20 cellular contexts compared by ENCODE assay signal in the genomic region with DNA sequence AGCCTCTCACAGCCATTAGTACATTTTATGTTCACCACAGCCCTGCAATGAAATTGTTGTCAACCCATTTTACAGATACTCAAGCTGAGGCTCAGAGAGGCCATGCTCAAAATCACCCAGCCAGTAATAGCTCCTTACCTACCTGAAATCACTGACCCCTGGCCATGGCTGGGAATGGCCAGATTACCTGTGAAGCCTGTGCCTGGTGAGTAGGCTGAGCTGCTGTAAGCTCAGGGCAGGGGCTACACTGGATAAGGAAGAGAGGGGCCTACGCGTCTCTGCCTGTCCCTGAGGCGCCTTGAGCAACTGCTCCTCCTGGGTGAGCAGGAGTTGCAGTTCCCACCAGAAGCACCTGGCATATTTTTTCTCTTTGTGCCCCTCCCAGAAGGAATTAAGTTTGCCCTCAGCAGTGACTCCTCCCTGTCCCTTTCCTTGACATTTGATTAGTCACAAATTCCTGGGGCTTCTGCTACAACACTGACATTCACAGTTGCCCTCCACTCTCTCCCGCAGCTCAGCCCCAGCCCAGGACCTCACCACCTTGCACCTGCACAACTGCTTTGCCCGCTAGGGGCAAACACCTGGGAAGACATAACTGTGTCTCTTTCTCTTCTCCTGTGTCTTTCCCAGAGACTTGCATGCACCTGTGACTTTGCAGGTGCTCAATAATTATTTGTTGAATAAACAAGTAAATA. TPM values are rescaled to one million over a fixed set of nuclear protein-coding genes. Genes with fewer than 3 reads are reported as not detected.
DNase-seq lines count a peak whose midpoint lies in the region; ATAC-seq, FAIRE-seq and TF ChIP-seq lines count a peak whose summit lies in the region.
"Had no signal": no experiment of that assay in that cellular context is flagged by ENCODE, and none has a peak within 500 bp of the region (broad histone marks: within the 10 kb centered on the region; RNA-seq: fewer than 3 reads in every experiment).

No MANE protein-coding gene starts in this region.

- no peak for TF ChIP-seq POLR2A in HepG2 (IDR thresholded peaks at IDR 0.05; ENCODE audit: insufficient read depth in 1 of 2, low read depth in 2 of 2, low read length in 2 of 2)

- peak overlapping the region; percentile 36 for H3K4me3 Mint-ChIP-seq in T-helper 17 cell
- H3K4me3 Mint-ChIP-seq: activated naive CD8-positive, alpha-beta T cell treated with anti-CD3 and anti-CD28 coated beads for 36 hours; nephron progenitor cell had no signal

- WGBS in HepG2 (ENCODE audit: low lambda C conversion rate): 93% methylated on average over 5 of the region's 5 CpGs

- H3K9me3 ChIP-seq in left ventricle myocardium inferior (replicated peaks): no peaks in the 10 kb centered on the region
- H3K9me3 ChIP-seq in T-helper 17 cell (ENCODE audit: control insufficient read depth, low read length, poor library complexity, severe bottlenecking): no peaks in the 10 kb centered on the region
- H3K9me3 ChIP-seq in HepG2 (ENCODE audit: low read length): no peaks in the 10 kb centered on the region

- intact Hi-C loops in left ventricle myocardium inferior (cut with micrococcal nuclease): no loop called here
- intact Hi-C loops in left ventricle myocardium superior (cut with micrococcal nuclease): no loop called here
- intact Hi-C loops in HepG2 (cut with micrococcal nuclease; ENCODE audit: unreplicated experiment): loop anchor here (10.0 kb wide), 1 partner anchor 74 kb away; no protein-coding TSS in a partner anchor

- H3K4me1 Mint-ChIP-seq in T-helper 17 cell: peaks cover 39% of the 10 kb centered on the region

- no peak overlapping the region for H3K4me2 ChIP-seq in HepG2 (ENCODE audit: low read depth, low read length)

- no peaks in the 10 kb centered on the region for H3K27me3 ChIP-seq in left ventricle myocardium inferior (ENCODE audit: low read depth)
- no peaks in the 10 kb centered on the region for H3K27me3 ChIP-seq in HepG2 (ENCODE audit: control insufficient read depth in 1 of 2, insufficient read depth in 2 of 2, low read length in 2 of 2)
- H3K27me3 ChIP-seq: brain microvascular endothelial cell had no signal

- H3K27ac ChIP-seq in left ventricle myocardium inferior (replicated peaks) (peak overlapping the region; percentile 93), HepG2 (ENCODE audit: extremely low read length, insufficient read depth, low read length) (no peak overlapping the region)
- H3K27ac ChIP-seq: brain microvascular endothelial cell had no signal

- H3K36me3 ChIP-seq in left ventricle myocardium inferior (peaks cover 39% of the 10 kb centered on the region), HepG2 (replicated peaks in 1 of 2; ENCODE audit: control insufficient read depth in 1 of 2, insufficient read depth in 2 of 2, low read length in 2 of 2) (peaks cover 2 to 6% of the 10 kb centered on the region in 2 experiments; a peak in 4 of 5 replicates)

- no peak for TF ChIP-seq CTCF in left ventricle myocardium inferior (IDR thresholded peaks at IDR 0.05; ENCODE audit: borderline replicate concordance)
- TF ChIP-seq CTCF in HepG2 (CRISPR knock-in tag; IDR thresholded peaks at IDR 0.05): no peak

- no peak overlapping the region for H3K27ac Mint-ChIP-seq in T-helper 17 cell
- H3K27ac Mint-ChIP-seq: activated naive CD8-positive, alpha-beta T cell treated with anti-CD3 and anti-CD28 coated beads for 36 hours; nephron progenitor cell had no signal

- TF ChIP-seq RAD21 in HepG2 (CRISPR knock-in tag; IDR thresholded peaks at IDR 0.05): no peak

- DNase-seq in left ventricle myocardium inferior: no peak
- no peak for DNase-seq in left ventricle myocardium superior
- no peak for DNase-seq in T-helper 17 cell
- no peak for DNase-seq in HepG2 (ENCODE audit: low spot score)
- DNase-seq in activated CD4-positive, alpha-beta T cell treated with anti-CD3 and anti-CD28 coated beads for 1 hour: no peak
- no peak for DNase-seq in occipital lobe (lab: John Stamatoyannopoulos, UW)
- DNase-seq in NCI-H187 (lab: John Stamatoyannopoulos, UW): no peak
- DNase-seq: activated CD4-positive, alpha-beta T cell treated with anti-CD3 and anti-CD28 coated beads, Interleukin-2, amount 50 U/mL, for 4 hours; activated naive CD8-positive, alpha-beta T cell treated with anti-CD3 and anti-CD28 coated beads for 36 hours; brain microvascular endothelial cell; CD4-positive, CD25-positive, alpha-beta regulatory T cell; dermis blood vessel endothelial cell; NCI-H2029; NCI-H526 treated with DMSO at 0.1 percent for 48 hours; nephron progenitor cell; stimulated activated CD4-positive, alpha-beta T cell treated with anti-CD3 and anti-CD28 coated beads, Interleukin-15, amount 100 ng/mL, for 24 hours; stimulated activated naive CD8-positive, alpha-beta T cell treated with anti-CD3 and anti-CD28 coated beads, Interleukin-15, Interleukin-2, amounts not matched to agents 100 U/mL and 50 U/mL, for 24 hours had no signal

- H3K36me3 Mint-ChIP-seq in T-helper 17 cell (ENCODE audit: low read depth): peaks cover 4% of the 10 kb centered on the region

- no peaks in the 10 kb centered on the region for H4K20me1 ChIP-seq in HepG2 (ENCODE audit: insufficient read depth, low read length)

- POLR2A ChIA-PET in HepG2 (lab: Yijun Ruan, JAX): no interaction called here

- H3K4me3 ChIP-seq in left ventricle myocardium inferior (no peak overlapping the region), HepG2 (replicated peaks in 1 of 3; ENCODE audit: insufficient read depth in 1 of 3, low read depth in 2 of 3, low read length in 3 of 3) (no peak overlapping the region)

- FAIRE-seq in HepG2 (lab: Jason Lieb, UNC): no peak
- FAIRE-seq: RCC 7860, urothelium cell line had no signal

- H3K79me2 ChIP-seq in HepG2 (ENCODE audit: insufficient read depth, low read length): no peaks in the 10 kb centered on the region

- H3K27me3 Mint-ChIP-seq in T-helper 17 cell: no peaks in the 10 kb centered on the region
- H3K27me3 Mint-ChIP-seq: activated naive CD8-positive, alpha-beta T cell treated with anti-CD3 and anti-CD28 coated beads for 36 hours; CD4-positive, CD25-positive, alpha-beta regulatory T cell had no signal

- CTCF ChIA-PET in HepG2 (lab: Yijun Ruan, JAX; ENCODE audit: low intra/inter-chr PET ratio, low total read pairs): no interaction called here

- H3K9ac ChIP-seq in HepG2 (ENCODE audit: insufficient read depth, low read depth, low read length): no peak overlapping the region

- BruUV-seq in HepG2 (replicated peaks; lab: Mats Ljungman, UMichigan): no TSS peak

- peaks cover 88% of the 10 kb centered on the region for H3K4me1 ChIP-seq in left ventricle myocardium inferior
- H3K4me1 ChIP-seq in HepG2 (ENCODE audit: insufficient read depth, low read length): peaks cover 7% of the 10 kb centered on the region

- no peak overlapping the region for H2AFZ ChIP-seq in HepG2 (ENCODE audit: low read length)

- no peak for ATAC-seq in left ventricle myocardium superior
- no peak for ATAC-seq in T-helper 17 cell
- ATAC-seq in HepG2: no peak
- no peak for ATAC-seq in HG03139 (IDR thresholded peaks at IDR 0.05; ENCODE audit: unreplicated experiment)
- ATAC-seq: stimulated activated naive CD8-positive, alpha-beta T cell treated with anti-CD3 and anti-CD28 coated beads, Interleukin-15, Interleukin-2, amounts not matched to agents 100 U/mL and 50 U/mL, for 24 hours had no signal

- no peak for TF ChIP-seq EP300 in HepG2 (IDR thresholded peaks at IDR 0.05; ENCODE audit: low read depth in 2 of 2, low read length in 2 of 2)
- TF ChIP-seq EP300 in HepG2 (CRISPR knock-in tag; IDR thresholded peaks at IDR 0.05; ENCODE audit: borderline replicate concordance): no peak

- in situ Hi-C loops in HepG2 (cut with HindIII; ENCODE audit: extremely low pct_ligation_motif_present, low pct_unique_long_range_greater_than_20kb): loop anchor here (10.0 kb wide), 1 partner anchor 74 kb away; no protein-coding TSS in a partner anchor

RNA-seq across cellular contexts. Expression of a gene that starts 5.7 kb away (rescaled TPM):
- 216 TPM for total RNA-seq in left ventricle myocardium inferior
- 223 TPM for total RNA-seq in left ventricle myocardium superior
- 10 to 100 TPM; 65.3 to 69.4 TPM for total RNA-seq in T-helper 17 cell
- total RNA-seq in HepG2 (2016; rRNA removed; fragmentation: Illumina TruSeq; extraction: Trizol): 30.7 and 33.8 TPM in 2 replicates
- 29.6 and 37.0 TPM in 2 replicates for total RNA-seq in HepG2 (2016; cell fraction: cytosol; rRNA removed; fragmentation: Illumina TruSeq; extraction: Trizol; ENCODE audit: low read depth)
- 31.5 and 34.4 TPM in 2 replicates for total RNA-seq in HepG2 (2016; cell fraction: insoluble cytoplasmic fraction; rRNA removed; fragmentation: Illumina TruSeq; extraction: Trizol)
- total RNA-seq in HepG2 (2016; cell fraction: membrane; rRNA removed; fragmentation: Illumina TruSeq; extraction: Trizol): 33.2 and 41.2 TPM in 2 replicates
- total RNA-seq in HepG2 (2016; cell fraction: nucleus; rRNA removed; fragmentation: Illumina TruSeq; extraction: Trizol): 15.1 and 15.7 TPM in 2 replicates
- 23.3 and 24.8 TPM in 2 replicates for polyA plus RNA-seq in HepG2 (2011; rRNA removed)
- polyA plus RNA-seq in HepG2 (2011; cell fraction: cytosol; rRNA removed): 27.1 and 35.6 TPM in 2 replicates
- polyA plus RNA-seq in HepG2 (2011; cell fraction: nucleus; rRNA removed): 29.2 and 30.5 TPM in 2 replicates
- 14.8 and 24.0 TPM in 2 replicates for polyA plus RNA-seq in HepG2 (2012)
- 31.8 and 36.4 TPM in 2 replicates for polyA plus RNA-seq in HepG2 (2016; cell fraction: cytosol; fragmentation: Illumina TruSeq; extraction: Trizol; ENCODE audit: low read depth)
- polyA plus RNA-seq in HepG2 (2016; cell fraction: insoluble cytoplasmic fraction; fragmentation: Illumina TruSeq; extraction: Trizol; ENCODE audit: low read depth): 30.6 and 31.4 TPM in 2 replicates
- 32.7 and 36.2 TPM in 2 replicates for polyA plus RNA-seq in HepG2 (2016; cell fraction: membrane; fragmentation: Illumina TruSeq; extraction: Trizol; ENCODE audit: low read depth)
- polyA plus RNA-seq in HepG2 (2016; cell fraction: nucleus; fragmentation: Illumina TruSeq; extraction: Trizol; ENCODE audit: insufficient read depth, low read depth): 28.4 and 29.1 TPM in 2 replicates
- 13.8 and 44.3 TPM in 2 replicates for polyA minus RNA-seq in HepG2 (2011; rRNA and poly(A)+ RNA removed; ENCODE audit: low replicate concordance)
- polyA minus RNA-seq in HepG2 (2011; cell fraction: cytosol; rRNA and poly(A)+ RNA removed): 9.0 and 12.0 TPM in 2 replicates
- polyA minus RNA-seq in HepG2 (2011; cell fraction: nucleus; rRNA and poly(A)+ RNA removed): 7.7 and 8.2 TPM in 2 replicates
- 42.0 TPM for total RNA-seq in occipital lobe

RNA-seq across cellular contexts. Expression of a gene that starts 22.1 kb away (rescaled TPM):
- 217 TPM for total RNA-seq in left ventricle myocardium inferior
- 222 TPM for total RNA-seq in left ventricle myocardium superior
- 100 to 1,000 TPM; 119 to 135 TPM for total RNA-seq in T-helper 17 cell
- total RNA-seq in HepG2 (2016; rRNA removed; fragmentation: Illumina TruSeq; extraction: Trizol): 89.2 and 95.7 TPM in 2 replicates
- total RNA-seq in HepG2 (2016; cell fraction: cytosol; rRNA removed; fragmentation: Illumina TruSeq; extraction: Trizol; ENCODE audit: low read depth): 64.5 and 65.6 TPM in 2 replicates
- total RNA-seq in HepG2 (2016; cell fraction: insoluble cytoplasmic fraction; rRNA removed; fragmentation: Illumina TruSeq; extraction: Trizol): 87.9 and 107 TPM in 2 replicates
- total RNA-seq in HepG2 (2016; cell fraction: membrane; rRNA removed; fragmentation: Illumina TruSeq; extraction: Trizol): 112 and 135 TPM in 2 replicates
- 38.9 and 40.5 TPM in 2 replicates for total RNA-seq in HepG2 (2016; cell fraction: nucleus; rRNA removed; fragmentation: Illumina TruSeq; extraction: Trizol)
- polyA plus RNA-seq in HepG2 (2011; rRNA removed): 146 TPM in 2 replicates
- polyA plus RNA-seq in HepG2 (2011; cell fraction: cytosol; rRNA removed): 171 and 302 TPM in 2 replicates
- 77.0 and 77.1 TPM in 2 replicates for polyA plus RNA-seq in HepG2 (2011; cell fraction: nucleus; rRNA removed)
- polyA plus RNA-seq in HepG2 (2012): 133 and 141 TPM in 2 replicates
- 151 and 159 TPM in 2 replicates for polyA plus RNA-seq in HepG2 (2016; cell fraction: cytosol; fragmentation: Illumina TruSeq; extraction: Trizol; ENCODE audit: low read depth)
- 220 and 222 TPM in 2 replicates for polyA plus RNA-seq in HepG2 (2016; cell fraction: insoluble cytoplasmic fraction; fragmentation: Illumina TruSeq; extraction: Trizol; ENCODE audit: low read depth)
- 239 and 256 TPM in 2 replicates for polyA plus RNA-seq in HepG2 (2016; cell fraction: membrane; fragmentation: Illumina TruSeq; extraction: Trizol; ENCODE audit: low read depth)
- 118 and 123 TPM in 2 replicates for polyA plus RNA-seq in HepG2 (2016; cell fraction: nucleus; fragmentation: Illumina TruSeq; extraction: Trizol; ENCODE audit: insufficient read depth, low read depth)
- 148 and 164 TPM in 2 replicates for polyA minus RNA-seq in HepG2 (2011; rRNA and poly(A)+ RNA removed; ENCODE audit: low replicate concordance)
- 70.4 and 91.9 TPM in 2 replicates for polyA minus RNA-seq in HepG2 (2011; cell fraction: cytosol; rRNA and poly(A)+ RNA removed)
- 33.3 and 40.7 TPM in 2 replicates for polyA minus RNA-seq in HepG2 (2011; cell fraction: nucleus; rRNA and poly(A)+ RNA removed)
- total RNA-seq in occipital lobe: 26.4 TPM

RNA-seq across cellular contexts. Expression of a gene that starts 22.2 kb away (rescaled TPM):
- total RNA-seq in left ventricle myocardium inferior (19.1 TPM), left ventricle myocardium superior (19.0 TPM), T-helper 17 cell (10 to 100 TPM; 17.9 to 19.2 TPM), HepG2 (2016; rRNA removed; fragmentation: Illumina TruSeq; extraction: Trizol) (48.4 and 58.4 TPM in 2 replicates), occipital lobe (5.0 TPM)
- total RNA-seq in HepG2 (2016; cell fraction: cytosol; rRNA removed; fragmentation: Illumina TruSeq; extraction: Trizol; ENCODE audit: low read depth): 19.8 and 25.4 TPM in 2 replicates
- total RNA-seq in HepG2 (2016; cell fraction: insoluble cytoplasmic fraction; rRNA removed; fragmentation: Illumina TruSeq; extraction: Trizol): 51.5 and 62.4 TPM in 2 replicates
- total RNA-seq in HepG2 (2016; cell fraction: membrane; rRNA removed; fragmentation: Illumina TruSeq; extraction: Trizol): 31.1 and 36.0 TPM in 2 replicates
- total RNA-seq in HepG2 (2016; cell fraction: nucleus; rRNA removed; fragmentation: Illumina TruSeq; extraction: Trizol): 38.3 and 50.4 TPM in 2 replicates
- 43.3 and 45.9 TPM in 2 replicates for polyA plus RNA-seq in HepG2 (2011; rRNA removed)
- 43.5 and 48.0 TPM in 2 replicates for polyA plus RNA-seq in HepG2 (2011; cell fraction: cytosol; rRNA removed)
- 49.8 and 55.0 TPM in 2 replicates for polyA plus RNA-seq in HepG2 (2011; cell fraction: nucleus; rRNA removed)
- 36.0 and 45.5 TPM in 2 replicates for polyA plus RNA-seq in HepG2 (2012)
- polyA plus RNA-seq in HepG2 (2016; cell fraction: cytosol; fragmentation: Illumina TruSeq; extraction: Trizol; ENCODE audit: low read depth): 20.0 and 21.6 TPM in 2 replicates
- 99.0 and 104 TPM in 2 replicates for polyA plus RNA-seq in HepG2 (2016; cell fraction: insoluble cytoplasmic fraction; fragmentation: Illumina TruSeq; extraction: Trizol; ENCODE audit: low read depth)
- 29.9 and 32.3 TPM in 2 replicates for polyA plus RNA-seq in HepG2 (2016; cell fraction: membrane; fragmentation: Illumina TruSeq; extraction: Trizol; ENCODE audit: low read depth)
- polyA plus RNA-seq in HepG2 (2016; cell fraction: nucleus; fragmentation: Illumina TruSeq; extraction: Trizol; ENCODE audit: insufficient read depth, low read depth): 76.6 and 84.9 TPM in 2 replicates
- polyA minus RNA-seq in HepG2 (2011; rRNA and poly(A)+ RNA removed; ENCODE audit: low replicate concordance): 16.4 and 48.3 TPM in 2 replicates
- 10.2 and 15.5 TPM in 2 replicates for polyA minus RNA-seq in HepG2 (2011; cell fraction: cytosol; rRNA and poly(A)+ RNA removed)
- polyA minus RNA-seq in HepG2 (2011; cell fraction: nucleus; rRNA and poly(A)+ RNA removed): 37.8 and 42.2 TPM in 2 replicates

RNA-seq across cellular contexts. Expression of a gene that starts 37.6 kb away (rescaled TPM):
- total RNA-seq in left ventricle myocardium inferior: 13.0 TPM
- 16.2 TPM for total RNA-seq in left ventricle myocardium superior
- 10 to 100 TPM; 23.1 to 24.2 TPM for total RNA-seq in T-helper 17 cell
- total RNA-seq in HepG2 (2016; rRNA removed; fragmentation: Illumina TruSeq; extraction: Trizol): 21.5 and 34.3 TPM in 2 replicates
- 5.1 and 5.2 TPM in 2 replicates for total RNA-seq in HepG2 (2016; cell fraction: cytosol; rRNA removed; fragmentation: Illumina TruSeq; extraction: Trizol; ENCODE audit: low read depth)
- 19.8 and 32.7 TPM in 2 replicates for total RNA-seq in HepG2 (2016; cell fraction: insoluble cytoplasmic fraction; rRNA removed; fragmentation: Illumina TruSeq; extraction: Trizol)
- 11.2 and 15.4 TPM in 2 replicates for total RNA-seq in HepG2 (2016; cell fraction: membrane; rRNA removed; fragmentation: Illumina TruSeq; extraction: Trizol)
- total RNA-seq in HepG2 (2016; cell fraction: nucleus; rRNA removed; fragmentation: Illumina TruSeq; extraction: Trizol): 39.6 and 43.8 TPM in 2 replicates
- polyA plus RNA-seq in HepG2 (2011; rRNA removed): 24.6 and 27.8 TPM in 2 replicates
- polyA plus RNA-seq in HepG2 (2011; cell fraction: cytosol; rRNA removed): 16.5 and 25.1 TPM in 2 replicates
- polyA plus RNA-seq in HepG2 (2011; cell fraction: nucleus; rRNA removed): 19.3 and 19.4 TPM in 2 replicates
- 21.3 and 21.7 TPM in 2 replicates for polyA plus RNA-seq in HepG2 (2012)
- polyA plus RNA-seq in HepG2 (2016; cell fraction: cytosol; fragmentation: Illumina TruSeq; extraction: Trizol; ENCODE audit: low read depth): 1.8 and 2.0 TPM in 2 replicates
- 15.5 and 15.8 TPM in 2 replicates for polyA plus RNA-seq in HepG2 (2016; cell fraction: insoluble cytoplasmic fraction; fragmentation: Illumina TruSeq; extraction: Trizol; ENCODE audit: low read depth)
- polyA plus RNA-seq in HepG2 (2016; cell fraction: membrane; fragmentation: Illumina TruSeq; extraction: Trizol; ENCODE audit: low read depth): 5.3 and 5.5 TPM in 2 replicates
- polyA plus RNA-seq in HepG2 (2016; cell fraction: nucleus; fragmentation: Illumina TruSeq; extraction: Trizol; ENCODE audit: insufficient read depth, low read depth): 54.2 and 59.0 TPM in 2 replicates
- polyA minus RNA-seq in HepG2 (2011; rRNA and poly(A)+ RNA removed; ENCODE audit: low replicate concordance): 38.0 and 49.2 TPM in 2 replicates
- 20.9 and 25.3 TPM in 2 replicates for polyA minus RNA-seq in HepG2 (2011; cell fraction: cytosol; rRNA and poly(A)+ RNA removed)
- 29.5 and 36.7 TPM in 2 replicates for polyA minus RNA-seq in HepG2 (2011; cell fraction: nucleus; rRNA and poly(A)+ RNA removed)
- 32.6 TPM for total RNA-seq in occipital lobe

RNA-seq across cellular contexts. Expression of a gene that starts 45.3 kb away (rescaled TPM):
- total RNA-seq in left ventricle myocardium inferior (6.0 TPM), left ventricle myocardium superior (4.4 TPM), T-helper 17 cell (1 to 10 TPM; 7.3 to 7.6 TPM), HepG2 (2016; rRNA removed; fragmentation: Illumina TruSeq; extraction: Trizol) (0.01 and 0.18 TPM in 2 replicates), occipital lobe (50.5 TPM)
- total RNA-seq in HepG2 (2016; cell fraction: cytosol; rRNA removed; fragmentation: Illumina TruSeq; extraction: Trizol; ENCODE audit: low read depth): 1.1 TPM in 1 of 2 replicates, not detected in the other
- total RNA-seq in HepG2 (2016; cell fraction: insoluble cytoplasmic fraction; rRNA removed; fragmentation: Illumina TruSeq; extraction: Trizol): 0.45 TPM in 1 of 2 replicates, not detected in the other
- total RNA-seq in HepG2 (2016; cell fraction: membrane; rRNA removed; fragmentation: Illumina TruSeq; extraction: Trizol): 0.93 and 0.96 TPM in 2 replicates
- 0.53 TPM in 1 of 2 replicates, not detected in the other for total RNA-seq in HepG2 (2016; cell fraction: nucleus; rRNA removed; fragmentation: Illumina TruSeq; extraction: Trizol)
- polyA plus RNA-seq in HepG2 (2011; rRNA removed): 0.22 and 0.50 TPM in 2 replicates
- under 0.01 and 0.01 TPM in 2 replicates for polyA plus RNA-seq in HepG2 (2011; cell fraction: cytosol; rRNA removed)
- 0.02 and 0.03 TPM in 2 replicates for polyA plus RNA-seq in HepG2 (2011; cell fraction: nucleus; rRNA removed)
- polyA plus RNA-seq in HepG2 (2012): 0.05 and 0.07 TPM in 2 replicates
- polyA plus RNA-seq in HepG2 (2016; cell fraction: cytosol; fragmentation: Illumina TruSeq; extraction: Trizol; ENCODE audit: low read depth): 0.51 and 1.6 TPM in 2 replicates
- not detected in 2 replicates for polyA plus RNA-seq in HepG2 (2016; cell fraction: insoluble cytoplasmic fraction; fragmentation: Illumina TruSeq; extraction: Trizol; ENCODE audit: low read depth)
- polyA plus RNA-seq in HepG2 (2016; cell fraction: membrane; fragmentation: Illumina TruSeq; extraction: Trizol; ENCODE audit: low read depth): 1.5 TPM in 1 of 2 replicates, not detected in the other
- polyA plus RNA-seq in HepG2 (2016; cell fraction: nucleus; fragmentation: Illumina TruSeq; extraction: Trizol; ENCODE audit: insufficient read depth, low read depth): 0.05 TPM in 1 of 2 replicates, not detected in the other
- 0.02 and 0.22 TPM in 2 replicates for polyA minus RNA-seq in HepG2 (2011; rRNA and poly(A)+ RNA removed; ENCODE audit: low replicate concordance)
- 0.79 TPM in 1 of 2 replicates, not detected in the other for polyA minus RNA-seq in HepG2 (2011; cell fraction: cytosol; rRNA and poly(A)+ RNA removed)
- polyA minus RNA-seq in HepG2 (2011; cell fraction: nucleus; rRNA and poly(A)+ RNA removed): under 0.01 TPM in 2 replicates
